Comparison of ENCODE assay signal across 13 cellular contexts in genomic region chr11:75103380-75104026, GRCh38. TPM values are rescaled to one million over a fixed set of nuclear protein-coding genes. Genes with fewer than 3 reads are reported as not detected.
DNase-seq lines count a peak whose midpoint lies in the region; ATAC-seq and TF ChIP-seq lines count a peak whose summit lies in the region.
"Had no signal": no experiment of that assay in that cellular context is flagged by ENCODE, and none has a peak within 500 bp of the region (broad histone marks: within the 10 kb centered on the region; RNA-seq: fewer than 3 reads in every experiment).

No MANE protein-coding gene starts in this region.

- peaks cover 3% of the 10 kb centered on the region for H3K36me3 ChIP-seq in neural progenitor cell
- no peaks in the 10 kb centered on the region for H3K36me3 ChIP-seq in Caco-2 (ENCODE audit: control insufficient read depth, insufficient read depth, low read length)
- H3K36me3 ChIP-seq: thyroid gland had no signal

- H3K4me1 ChIP-seq in neural progenitor cell (peaks cover 3% of the 10 kb centered on the region), Caco-2 (no peaks in the 10 kb centered on the region)
- H3K4me1 ChIP-seq: thyroid gland had no signal

- no peak overlapping the region for H2AFZ ChIP-seq in neural progenitor cell (replicated peaks)

- no peak overlapping the region for H3K9ac ChIP-seq in neural progenitor cell

- TF ChIP-seq CTCF in neural progenitor cell (IDR thresholded peaks at IDR 0.05), result no peak
- TF ChIP-seq CTCF in Caco-2 (IDR thresholded peaks at IDR 0.05; ENCODE audit: insufficient read depth in 1 of 2, low read depth in 1 of 2, low read length in 1 of 2, severe bottlenecking in 1 of 2, unreplicated experiment in 1 of 2), result no peak

- H3K27ac Mint-ChIP-seq in neural progenitor cell (peak overlapping the region; percentile 43), Caco-2 (ENCODE audit: unreplicated experiment) (no peak overlapping the region)
- H3K27ac Mint-ChIP-seq: naive B cell had no signal

- H3K27me3 ChIP-seq in neural progenitor cell, result no peaks in the 10 kb centered on the region
- no peaks in the 10 kb centered on the region for H3K27me3 ChIP-seq in Caco-2 (replicated peaks; ENCODE audit: control insufficient read depth, insufficient read depth, low read length)
- H3K27me3 ChIP-seq: thyroid gland had no signal

- no peak for DNase-seq in activated CD4-positive, CD25-positive, alpha-beta regulatory T cell (lab: John Stamatoyannopoulos, UW)
- DNase-seq in amniotic stem cell (lab: John Stamatoyannopoulos, UW) (peak; percentile 20), neural progenitor cell (ENCODE audit: low spot score) (no peak), Caco-2 (no peak), T1000 (lab: John Stamatoyannopoulos, UW) (no peak)
- DNase-seq: naive B cell, NCI-H524 treated with DMSO at 0.1 percent for 48 hours, thyroid gland had no signal

- H3K9me3 Mint-ChIP-seq in neural progenitor cell (peaks cover 13% of the 10 kb centered on the region), Caco-2 (ENCODE audit: unreplicated experiment) (no peaks in the 10 kb centered on the region)

- H3K4me2 ChIP-seq in neural progenitor cell, result no peak overlapping the region

- intact Hi-C loops in Caco-2 (cut with micrococcal nuclease; ENCODE audit: unreplicated experiment), result no loop called here

- peaks cover 6% of the 10 kb centered on the region for H3F3A ChIP-seq in neural progenitor cell (ENCODE audit: low read depth)

- H3K4me3 ChIP-seq in neural progenitor cell (no peak overlapping the region), Caco-2 (ENCODE audit: low read depth, low read length) (no peak overlapping the region)
- H3K4me3 ChIP-seq: thyroid gland had no signal

- no TSS peak for BruUV-seq in Caco-2 (replicated peaks; lab: Mats Ljungman, UMichigan)

- H3K4me3 Mint-ChIP-seq in neural progenitor cell, result no peak overlapping the region
- H3K4me3 Mint-ChIP-seq in Caco-2 (ENCODE audit: unreplicated experiment), result no peak overlapping the region
- H3K4me3 Mint-ChIP-seq: naive B cell had no signal

- no peaks in the 10 kb centered on the region for H4K20me1 ChIP-seq in neural progenitor cell (ENCODE audit: low read depth)

- H3K27me3 Mint-ChIP-seq in neural progenitor cell (ENCODE audit: insufficient read depth, low read depth), result no peaks in the 10 kb centered on the region
- peaks cover 5% of the 10 kb centered on the region for H3K27me3 Mint-ChIP-seq in Caco-2 (ENCODE audit: insufficient read depth, unreplicated experiment)

- POLR2A ChIA-PET in Caco-2 (lab: Charles Lee), result interaction anchor here (0.6 kb wide), 1 partner anchor 22 kb away, joined by 4 read pairs; no protein-coding TSS in a partner anchor

- H3K36me3 Mint-ChIP-seq in neural progenitor cell (no peaks in the 10 kb centered on the region), Caco-2 (ENCODE audit: insufficient read depth, unreplicated experiment) (no peaks in the 10 kb centered on the region)
- H3K36me3 Mint-ChIP-seq: naive B cell had no signal

- CTCF ChIA-PET in Caco-2 (lab: Charles Lee), result no interaction called here

- H3K27ac ChIP-seq in neural progenitor cell, result no peak overlapping the region
- H3K27ac ChIP-seq: 22Rv1, thyroid gland had no signal

- H3K4me1 Mint-ChIP-seq in neural progenitor cell (peaks cover 6% of the 10 kb centered on the region), Caco-2 (ENCODE audit: low read depth, unreplicated experiment) (no peaks in the 10 kb centered on the region)
- H3K4me1 Mint-ChIP-seq: naive B cell had no signal

- no peaks in the 10 kb centered on the region for H3K9me3 ChIP-seq in neural progenitor cell (ENCODE audit: low read depth)
- H3K9me3 ChIP-seq in Caco-2, result 0 out of 2 replicates have a peak, but pooled peaks cover 6% of the 10 kb centered on the region
- H3K9me3 ChIP-seq: thyroid gland had no signal

- ATAC-seq in activated CD4-positive, CD25-positive, alpha-beta regulatory T cell treated with anti-CD3 and anti-CD28 coated beads, Interleukin-2, amount 50 U/mL, for 24 hours, result peak; percentile 68 to 75
- ATAC-seq in HG03432 (IDR thresholded peaks at IDR 0.05; ENCODE audit: unreplicated experiment) (peak; percentile 53), HG03565 (IDR thresholded peaks at IDR 0.05; ENCODE audit: unreplicated experiment) (no peak)

- no peaks in the 10 kb centered on the region for H3K79me2 ChIP-seq in neural progenitor cell (ENCODE audit: low read depth)

RNA-seq across cellular contexts. Expression of gene OR2AT4, which starts 6.8 kb away (rescaled TPM):
- total RNA-seq in neural progenitor cell (ENCODE audit: low replicate concordance) (0.22 TPM in 1 of 2 replicates, not detected in the other), Caco-2 (2022) (not detected in 2 replicates)
- total RNA-seq: dermis microvascular lymphatic vessel endothelial cell, thyroid gland had no signal

RNA-seq across cellular contexts. Expression of gene SLCO2B1, which starts 47.4 kb away (rescaled TPM):
- total RNA-seq in neural progenitor cell (ENCODE audit: low replicate concordance) (0.07 and 0.12 TPM in 2 replicates), Caco-2 (2022) (231 and 277 TPM in 2 replicates)

Comparison
In these comparisons a context has a peak if more than half of its experiments do, and no peak if none do; other contexts are left out.
1. RNA of gene SLCO2B1, which starts 47.4 kb away (total RNA-seq): 231 to 277 TPM in Caco-2; 0.07 to 0.12 TPM in neural progenitor cell; every median in the first group is over 100 times any median in the second.